ENCODE assay signal across 23 cellular contexts in genomic region chr5:115147052-115147451, GRCh38. TPM values are rescaled to one million over a fixed set of nuclear protein-coding genes. Genes with fewer than 3 reads are reported as not detected.
A peak's percentile ranks its signal among the peaks of the same experiment; 100 is the strongest.
DNase-seq lines count a peak whose midpoint lies in the region; ATAC-seq, FAIRE-seq and TF ChIP-seq lines count a peak whose summit lies in the region.
"Had no signal": no experiment of that assay in that cellular context is flagged by ENCODE, and none has a peak within 500 bp of the region (broad histone marks: within the 10 kb centered on the region; RNA-seq: fewer than 3 reads in every experiment).

No MANE protein-coding gene starts in this region.

- H3K4me2 ChIP-seq in neural progenitor cell = no peak overlapping the region
- H3K4me2 ChIP-seq: BLaER1 had no signal

- no peaks in the 10 kb centered on the region for H4K20me1 ChIP-seq in neural progenitor cell (ENCODE audit: low read depth)
- H4K20me1 ChIP-seq: BLaER1 had no signal

- H3K27ac Mint-ChIP-seq in neural progenitor cell = no peak overlapping the region
- H3K27ac Mint-ChIP-seq in stimulated activated naive B cell treated with anti-CD40 and anti-IgM and Interleukin-4, amounts not matched to agents 10 μg/mL and 1 μg/mL and 100 μg/mL, for 72 hours = no peak overlapping the region
- H3K27ac Mint-ChIP-seq: CD4-positive, alpha-beta T cell had no signal

- no peaks in the 10 kb centered on the region for H3K79me2 ChIP-seq in neural progenitor cell (ENCODE audit: low read depth)

- DNase-seq in RPMI7951 (ENCODE audit: low read depth) (peak; percentile 16), fibroblast of gingiva (ENCODE audit: low read depth) (peak; percentile 8), neural progenitor cell (ENCODE audit: low spot score) (no peak), NCI-H146 treated with DMSO at 0.1 percent for 48 hours (lab: John Stamatoyannopoulos, UW; ENCODE audit: unreplicated experiment) (no peak), kidney (no peak), globus pallidus (ENCODE audit: low spot score) (no peak)
- no peak for DNase-seq in stimulated activated naive B cell treated with anti-CD40 and anti-IgM and Interleukin-4, amounts not matched to agents 10 μg/mL and 1 μg/mL and 100 μg/mL, for 72 hours
- DNase-seq: ACHN; Caco-2; CD4-positive, alpha-beta T cell; DMS 273 treated with DMSO at 0.1 percent for 48 hours; DMS79 treated with DMSO at 0.1 percent for 48 hours; KG1; NCI-H1105 treated with DMSO at 0.1 percent for 48 hours; NCI-H187; NCI-H446; NCI-H526; OCI-M1 had no signal

- ATAC-seq in stimulated activated naive B cell treated with anti-CD40 and anti-IgM and Interleukin-4, amounts not matched to agents 10 μg/mL and 1 μg/mL and 100 μg/mL, for 72 hours (replicated peaks) = no peak
- ATAC-seq: Right ventricle myocardium inferior had no signal

- H3K27me3 Mint-ChIP-seq in neural progenitor cell (ENCODE audit: insufficient read depth, low read depth) = no peaks in the 10 kb centered on the region
- H3K27me3 Mint-ChIP-seq in stimulated activated naive B cell treated with anti-CD40 and anti-IgM and Interleukin-4, amounts not matched to agents 10 μg/mL and 1 μg/mL and 100 μg/mL, for 72 hours = peaks cover 17 to 20% of the 10 kb centered on the region in 2 donors

- H3K9me3 Mint-ChIP-seq in neural progenitor cell = peaks cover 10% of the 10 kb centered on the region
- H3K9me3 Mint-ChIP-seq in stimulated activated naive B cell treated with anti-CD40 and anti-IgM and Interleukin-4, amounts not matched to agents 10 μg/mL and 1 μg/mL and 100 μg/mL, for 72 hours = peaks cover 11% of the 10 kb centered on the region in 2 donors

- no peak overlapping the region for H2AFZ ChIP-seq in neural progenitor cell (replicated peaks)

- no peaks in the 10 kb centered on the region for H3K4me1 Mint-ChIP-seq in neural progenitor cell
- no peaks in the 10 kb centered on the region for H3K4me1 Mint-ChIP-seq in stimulated activated naive B cell treated with anti-CD40 and anti-IgM and Interleukin-4, amounts not matched to agents 10 μg/mL and 1 μg/mL and 100 μg/mL, for 72 hours

- H3K9me3 ChIP-seq in neural progenitor cell (ENCODE audit: low read depth) (peaks cover under 1% of the 10 kb centered on the region), kidney (ENCODE audit: control insufficient read depth in 1 of 2, low read length in 2 of 2) (no peaks in the 10 kb centered on the region)
- H3K9me3 ChIP-seq: SJSA1 had no signal

- no peak for FAIRE-seq in kidney (lab: Jason Lieb, UNC)
- FAIRE-seq: H54, RCC 7860 had no signal

- H3K4me1 ChIP-seq in neural progenitor cell (peaks cover 5% of the 10 kb centered on the region), kidney (ENCODE audit: control insufficient read depth in 1 of 2, insufficient read depth in 1 of 2, low read depth in 1 of 2, low read length in 2 of 2) (no peaks in the 10 kb centered on the region)
- H3K4me1 ChIP-seq: Caco-2, SJSA1 had no signal

- TF ChIP-seq CTCF in neural progenitor cell (IDR thresholded peaks at IDR 0.05) (no peak), kidney (IDR thresholded peaks at IDR 0.05; ENCODE audit: borderline replicate concordance, extremely low read depth, insufficient read depth) (no peak)

- peaks cover 3% of the 10 kb centered on the region for H3K36me3 ChIP-seq in neural progenitor cell
- H3K36me3 ChIP-seq in kidney (ENCODE audit: control insufficient read depth in 1 of 2, insufficient read depth in 2 of 2, low read length in 2 of 2) = no peaks in the 10 kb centered on the region
- H3K36me3 ChIP-seq: BLaER1, SJSA1 had no signal

- intact Hi-C loops in kidney (cut with DNase I) = no loop called here

- no peak overlapping the region for H3K4me3 Mint-ChIP-seq in neural progenitor cell
- H3K4me3 Mint-ChIP-seq in stimulated activated naive B cell treated with anti-CD40 and anti-IgM and Interleukin-4, amounts not matched to agents 10 μg/mL and 1 μg/mL and 100 μg/mL, for 72 hours = no peak overlapping the region
- H3K4me3 Mint-ChIP-seq: CD4-positive, alpha-beta T cell had no signal

- H3K27ac ChIP-seq in neural progenitor cell = peak overlapping the region; percentile 13
- no peak overlapping the region for H3K27ac ChIP-seq in kidney (ENCODE audit: low read depth in 2 of 2, low read length in 2 of 2)
- H3K27ac ChIP-seq: BLaER1, SJSA1 had no signal

- no peaks in the 10 kb centered on the region for H3K27me3 ChIP-seq in neural progenitor cell
- H3K27me3 ChIP-seq: BLaER1, SJSA1 had no signal

- H3K4me3 ChIP-seq in neural progenitor cell = no peak overlapping the region
- H3K4me3 ChIP-seq in kidney (ENCODE audit: low read length in 2 of 2) = no peak overlapping the region
- H3K4me3 ChIP-seq: BLaER1, SJSA1 had no signal

- H3K9ac ChIP-seq in neural progenitor cell = no peak overlapping the region
- no peak overlapping the region for H3K9ac ChIP-seq in kidney (ENCODE audit: low read length in 2 of 2)
- H3K9ac ChIP-seq: BLaER1 had no signal

- peaks cover 4% of the 10 kb centered on the region for H3K36me3 Mint-ChIP-seq in neural progenitor cell
- H3K36me3 Mint-ChIP-seq in stimulated activated naive B cell treated with anti-CD40 and anti-IgM and Interleukin-4, amounts not matched to agents 10 μg/mL and 1 μg/mL and 100 μg/mL, for 72 hours = peaks cover 7 to 8% of the 10 kb centered on the region in 2 donors

- H3F3A ChIP-seq in neural progenitor cell (ENCODE audit: low read depth) = no peaks in the 10 kb centered on the region

RNA-seq across cellular contexts. Expression of gene TRIM36, which starts 22.7 kb away (rescaled TPM):
- total RNA-seq in RPMI7951 (2014; rRNA removed; shearing (Covaris generic)) = 2.4 and 3.5 TPM in 2 replicates
- total RNA-seq in neural progenitor cell (ENCODE audit: low replicate concordance) = 31.2 and 42.6 TPM in 2 replicates
- total RNA-seq in kidney = 1.8 TPM
- 0.39 TPM for polyA plus RNA-seq in kidney (ENCODE audit: insufficient read depth, low read depth, low replicate concordance)

Comparison
In these comparisons a context has a peak if more than half of its experiments do, and no peak if none do; other contexts are left out.
1. DNase-seq: peak in RPMI7951 (single experiment) and fibroblast of gingiva (single experiment); none in neural progenitor cell (single experiment), NCI-H146 treated with DMSO at 0.1 percent for 48 hours (single experiment), stimulated activated naive B cell treated with anti-CD40 and anti-IgM and Interleukin-4, amounts not matched to agents 10 μg/mL and 1 μg/mL and 100 μg/mL, for 72 hours (single experiment), kidney (single experiment) and globus pallidus (single experiment).